ENCODE assay signal across 29 cellular contexts in the genomic region with DNA sequence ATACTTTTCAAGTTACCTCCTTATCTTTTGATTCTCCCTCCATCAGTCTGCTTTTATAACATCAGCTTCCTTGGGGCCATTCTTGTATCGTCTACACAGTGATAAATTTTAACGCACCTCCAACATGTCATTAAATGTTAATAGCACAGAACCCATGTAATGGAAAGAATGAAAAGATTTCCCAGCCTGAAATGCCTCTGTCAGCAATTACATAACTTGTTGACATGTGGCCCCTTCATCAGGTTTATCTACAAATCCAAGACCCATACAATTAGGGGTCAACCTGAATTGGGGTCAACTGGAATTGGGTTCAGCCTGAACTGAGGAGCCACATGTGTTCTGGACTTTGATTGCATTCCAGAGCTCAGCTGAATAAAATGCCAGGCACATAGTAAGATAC.
"Had no signal": no experiment of that assay in that cellular context is flagged by ENCODE, and none has a peak within 500 bp of the region (broad histone marks: within the 10 kb centered on the region; RNA-seq: fewer than 3 reads in every experiment).

No MANE protein-coding gene starts in this region.

- H3K79me2 ChIP-seq: parathyroid adenoma had no signal

- H3K27me3 ChIP-seq: neural progenitor cell, neutrophil, right atrium auricular region, stomach, testis, thyroid gland, transverse colon, upper lobe of left lung, vagina had no signal

- H3K36me3 ChIP-seq: left ventricle myocardium inferior, neural progenitor cell, neutrophil, right atrium auricular region, stomach, thyroid gland, transverse colon, upper lobe of left lung, vagina had no signal

- H3K4me2 ChIP-seq: neural progenitor cell had no signal

- ATAC-seq: natural killer cell; psoas muscle; sciatic nerve; stimulated activated naive B cell treated with anti-CD40 and anti-IgM and Interleukin-4, amounts not matched to agents 10 μg/mL and 1 μg/mL and 100 μg/mL, for 72 hours; stimulated activated naive CD8-positive, alpha-beta T cell treated with anti-CD3 and anti-CD28 coated beads, Interleukin-15, Interleukin-2, amounts not matched to agents 100 U/mL and 50 U/mL, for 24 hours had no signal

- FAIRE-seq: islet of Langerhans had no signal

- H2AFZ ChIP-seq: neural progenitor cell, parathyroid adenoma had no signal

- H3K9ac ChIP-seq: neural progenitor cell, parathyroid adenoma had no signal

- H3K4me1 ChIP-seq: parathyroid adenoma, thyroid gland, vagina had no signal

- DNase-seq: hypothalamus; immature natural killer cell; left ventricle myocardium inferior; mesendoderm; naive B cell; natural killer cell; nephron progenitor cell; occipital lobe; psoas muscle; stimulated activated CD4-positive, alpha-beta T cell treated with anti-CD3 and anti-CD28 coated beads, Interleukin-12 subunit alpha, Interleukin-12 subunit beta, amount 100 ng/mL, for 4 hours; stimulated activated CD4-positive, alpha-beta T cell treated with anti-CD3 and anti-CD28 coated beads, Interleukin-15, amount 100 ng/mL, for 24 hours; stimulated activated CD4-positive, alpha-beta T cell treated with anti-CD3 and anti-CD28 coated beads, Interleukin-2, amount 100 ng/mL, for 24 hours; stimulated activated CD4-positive, alpha-beta T cell treated with anti-CD3 and anti-CD28 coated beads, Interleukin-4, amount 100 ng/mL, for 1 hour; stimulated activated naive B cell treated with anti-CD40 and anti-IgM and Interleukin-4, amounts not matched to agents 10 μg/mL and 1 μg/mL and 100 μg/mL, for 72 hours; stimulated activated naive CD8-positive, alpha-beta T cell treated with anti-CD3 and anti-CD28 coated beads, Interleukin-15, Interleukin-2, amounts not matched to agents 100 U/mL and 50 U/mL, for 24 hours; stomach; testis; thyroid gland; transverse colon; upper lobe of left lung had no signal

- H3K27ac ChIP-seq: left ventricle myocardium inferior, neural progenitor cell, neutrophil, parathyroid adenoma, psoas muscle, right atrium auricular region, skin epidermis, stomach, testis, thyroid gland, transverse colon, upper lobe of left lung, vagina had no signal

- H3K9me3 ChIP-seq: left ventricle myocardium inferior, neutrophil, psoas muscle, right atrium auricular region, stomach, testis, thyroid gland, transverse colon, upper lobe of left lung, vagina had no signal

- H3K4me3 ChIP-seq: left ventricle myocardium inferior, lung, neural progenitor cell, psoas muscle, right atrium auricular region, skin epidermis, stomach, testis, thyroid gland, transverse colon, upper lobe of left lung, vagina had no signal
